In the genomic region with DNA sequence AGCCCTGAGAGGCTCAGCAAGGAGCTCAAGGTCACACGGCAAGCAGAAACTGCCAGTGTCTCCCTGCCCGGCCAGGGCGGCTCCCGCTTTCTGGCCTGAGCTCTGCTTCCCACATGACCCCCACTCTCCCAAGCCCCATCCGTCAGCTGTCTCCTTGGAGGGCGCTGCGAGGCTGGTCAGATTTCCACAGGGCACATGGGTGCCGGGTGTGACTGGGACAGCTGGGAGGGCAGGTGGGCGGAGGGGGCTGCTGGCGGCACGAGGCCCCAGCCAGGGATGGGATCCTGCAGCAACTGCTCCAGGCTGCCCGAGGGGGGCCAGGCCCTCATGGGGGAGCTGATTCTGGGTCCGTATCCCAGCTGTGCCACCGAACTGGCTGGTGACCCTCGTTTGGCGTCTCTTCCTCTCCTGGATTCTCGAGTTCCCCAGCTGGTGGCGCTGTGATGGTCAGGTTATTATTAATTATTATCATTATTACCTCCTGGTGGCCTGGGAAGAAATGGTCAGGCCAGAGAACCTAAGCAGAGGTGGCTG, we compare ENCODE assay signal across 11 cellular contexts. TPM values are rescaled to one million over a fixed set of nuclear protein-coding genes. Genes with fewer than 3 reads are reported as not detected.
DNase-seq lines count a peak whose midpoint lies in the region; ATAC-seq and TF ChIP-seq lines count a peak whose summit lies in the region.
"Had no signal": no experiment of that assay in that cellular context is flagged by ENCODE, and none has a peak within 500 bp of the region (broad histone marks: within the 10 kb centered on the region; RNA-seq: fewer than 3 reads in every experiment).

No MANE protein-coding gene starts in this region.

- no peak overlapping the region for H3K4me2 ChIP-seq in GM23338
- no peak overlapping the region for H3K4me2 ChIP-seq in mesendoderm (ENCODE audit: low read length)

- no peak overlapping the region for H4K8ac ChIP-seq in mesendoderm (ENCODE audit: low read depth, low read length)

- no peak overlapping the region for H3K27ac ChIP-seq in GM23338 (ENCODE audit: low read depth)
- no peak overlapping the region for H3K27ac ChIP-seq in mesendoderm (ENCODE audit: low read depth, low read length)
- no peak overlapping the region for H3K27ac ChIP-seq in colonic mucosa

- no peaks in the 10 kb centered on the region for H3K9me3 Mint-ChIP-seq in GM23338

- no peak overlapping the region for H2AK5ac ChIP-seq in mesendoderm (ENCODE audit: low read length)

- H3K4me3 ChIP-seq in AG04449 (ENCODE audit: low read depth, low read length) (no peak overlapping the region), GM23338 (no peak overlapping the region), WI38 (ENCODE audit: low read depth, low read length) (no peak overlapping the region), mesendoderm (ENCODE audit: low read length) (no peak overlapping the region), colonic mucosa (no peak overlapping the region)

- no peak overlapping the region for H2BK15ac ChIP-seq in mesendoderm (replicated peaks; ENCODE audit: low read depth)

- H3K9me3 ChIP-seq in colonic mucosa: no peaks in the 10 kb centered on the region

- no peaks in the 10 kb centered on the region for H3K36me3 ChIP-seq in GM23338 (ENCODE audit: insufficient read depth)
- H3K36me3 ChIP-seq in mesendoderm (ENCODE audit: control insufficient read depth, insufficient read depth, low read length): no peaks in the 10 kb centered on the region
- no peaks in the 10 kb centered on the region for H3K36me3 ChIP-seq in colonic mucosa

- H3K79me2 ChIP-seq in GM23338 (replicated peaks; ENCODE audit: insufficient read depth) (no peaks in the 10 kb centered on the region), mesendoderm (ENCODE audit: control insufficient read depth, insufficient read depth, low read length) (no peaks in the 10 kb centered on the region)

- no peaks in the 10 kb centered on the region for H3K79me1 ChIP-seq in mesendoderm (ENCODE audit: low read length)

- no peaks in the 10 kb centered on the region for H3K36me3 Mint-ChIP-seq in GM23338 (ENCODE audit: low read depth)

- no peak overlapping the region for H3K27ac Mint-ChIP-seq in GM23338

- H3K4me3 Mint-ChIP-seq in GM23338: no peak overlapping the region

- H3K27me3 ChIP-seq in GM23338 (ENCODE audit: insufficient read depth) (no peaks in the 10 kb centered on the region), mesendoderm (ENCODE audit: insufficient read depth, low read length, poor library complexity) (no peaks in the 10 kb centered on the region), colonic mucosa (no peaks in the 10 kb centered on the region)

- CTCF ChIA-PET in AG04449 (lab: Yijun Ruan, JAX): interaction anchor here (0.6 to 42.1 kb wide), 17 partner anchors 10 to 537 kb away, joined by 3 to 2098 read pairs (median 6); a partner anchor contains a TSS

- H2BK120ac ChIP-seq in mesendoderm (ENCODE audit: low read depth, low read length): no peak overlapping the region

- no peaks in the 10 kb centered on the region for H3K9me2 ChIP-seq in GM23338 (ENCODE audit: insufficient read depth)

- TF ChIP-seq CTCF in AG04449 (IDR thresholded peaks at IDR 0.05; ENCODE audit: insufficient read depth, low read length, missing control alignments): peak; percentile 12
- peak; percentile 64 to 72 for TF ChIP-seq CTCF in GM23338 (conservative IDR thresholded peaks at IDR 0.05; ENCODE audit: low read depth in 2 of 2)
- peak; percentile 5 for TF ChIP-seq CTCF in WI38 (IDR thresholded peaks at IDR 0.05; ENCODE audit: low read depth, low read length)
- no peak for TF ChIP-seq CTCF in colonic mucosa (IDR thresholded peaks at IDR 0.05)

- DNase-seq in AG04449 (ENCODE audit: low read depth, low spot score) (no peak), GM23338 (ENCODE audit: low spot score) (peak; percentile 72), iPS-NIHi11 (ENCODE audit: low spot score) (peak; percentile 58), NCI-H187 treated with DMSO at 0.1 percent for 48 hours (lab: John Stamatoyannopoulos, UW) (no peak), mesendoderm (no peak), NCI-H146 treated with DMSO at 0.1 percent for 48 hours (lab: John Stamatoyannopoulos, UW; ENCODE audit: unreplicated experiment) (no peak), colonic mucosa (no peak)
- DNase-seq: activated CD4-positive, alpha-beta T cell treated with anti-CD3 and anti-CD28 coated beads, Interleukin-2, amount 50 U/mL, for 48 hours had no signal

- H4K5ac ChIP-seq in mesendoderm (ENCODE audit: low read length): no peak overlapping the region

- H3K9ac ChIP-seq in mesendoderm (ENCODE audit: low read length) (no peak overlapping the region), colonic mucosa (ENCODE audit: low read depth in 2 of 2, low read length in 2 of 2) (no peak overlapping the region)

- peak overlapping the region; percentile 48 for H2AFZ ChIP-seq in GM23338

- POLR2A ChIA-PET in AG04449 (lab: Yijun Ruan, JAX): no interaction called here

- no peak overlapping the region for H3K4ac ChIP-seq in mesendoderm (ENCODE audit: low read depth, low read length)

- WGBS in mesendoderm (ENCODE audit: extremely low coverage, insufficient coverage, low lambda C conversion rate): no CpG with 5 or more reads among the region's 18 CpGs

- H3F3A ChIP-seq in GM23338 (replicated peaks; ENCODE audit: low read depth): peaks cover 5% of the 10 kb centered on the region; the same call in 1 of the 2 replicates

- H3K4me1 ChIP-seq in GM23338 (ENCODE audit: insufficient read depth): no peaks in the 10 kb centered on the region
- H3K4me1 ChIP-seq in mesendoderm (ENCODE audit: control insufficient read depth, low read depth, low read length): no peaks in the 10 kb centered on the region
- H3K4me1 ChIP-seq in colonic mucosa: no peaks in the 10 kb centered on the region

- peak; percentile 39 for ATAC-seq in GM23338

- H2BK5ac ChIP-seq in mesendoderm (ENCODE audit: low read length): no peak overlapping the region

- H4K20me1 ChIP-seq in GM23338 (replicated peaks; ENCODE audit: insufficient read depth): no peaks in the 10 kb centered on the region

- H3K27me3 Mint-ChIP-seq in GM23338 (ENCODE audit: insufficient read depth, low read depth, poor library complexity): peaks cover 2% of the 10 kb centered on the region

- peaks cover 13% of the 10 kb centered on the region for H3K4me1 Mint-ChIP-seq in GM23338

- no peak overlapping the region for H3K56ac ChIP-seq in mesendoderm (ENCODE audit: low read length)

- no peak overlapping the region for H3K18ac ChIP-seq in mesendoderm (ENCODE audit: low read length)

- H3K23ac ChIP-seq in mesendoderm (ENCODE audit: low read length): no peak overlapping the region

- intact Hi-C loops in colonic mucosa (cut with DNase I): no loop called here

TF ChIP-seq in GM23338, 12 proteins besides CTCF, POLR2A, EP300 and RAD21 (continues in another document):
- TF ChIP-seq CREB1 (CRISPR knock-in tag; IDR thresholded peaks at IDR 0.05; ENCODE audit: low read depth): no peak
- TF ChIP-seq EZH2 (IDR thresholded peaks at IDR 0.05; ENCODE audit: low read depth, unreplicated experiment): no peak
- TF ChIP-seq JUNB (IDR thresholded peaks at IDR 0.05; ENCODE audit: unreplicated experiment): no peak
- TF ChIP-seq, protein P1, sequence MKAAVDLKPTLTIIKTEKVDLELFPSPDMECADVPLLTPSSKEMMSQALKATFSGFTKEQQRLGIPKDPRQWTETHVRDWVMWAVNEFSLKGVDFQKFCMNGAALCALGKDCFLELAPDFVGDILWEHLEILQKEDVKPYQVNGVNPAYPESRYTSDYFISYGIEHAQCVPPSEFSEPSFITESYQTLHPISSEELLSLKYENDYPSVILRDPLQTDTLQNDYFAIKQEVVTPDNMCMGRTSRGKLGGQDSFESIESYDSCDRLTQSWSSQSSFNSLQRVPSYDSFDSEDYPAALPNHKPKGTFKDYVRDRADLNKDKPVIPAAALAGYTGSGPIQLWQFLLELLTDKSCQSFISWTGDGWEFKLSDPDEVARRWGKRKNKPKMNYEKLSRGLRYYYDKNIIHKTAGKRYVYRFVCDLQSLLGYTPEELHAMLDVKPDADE (IDR thresholded peaks at IDR 0.05): no peak
- TF ChIP-seq, protein P2, sequence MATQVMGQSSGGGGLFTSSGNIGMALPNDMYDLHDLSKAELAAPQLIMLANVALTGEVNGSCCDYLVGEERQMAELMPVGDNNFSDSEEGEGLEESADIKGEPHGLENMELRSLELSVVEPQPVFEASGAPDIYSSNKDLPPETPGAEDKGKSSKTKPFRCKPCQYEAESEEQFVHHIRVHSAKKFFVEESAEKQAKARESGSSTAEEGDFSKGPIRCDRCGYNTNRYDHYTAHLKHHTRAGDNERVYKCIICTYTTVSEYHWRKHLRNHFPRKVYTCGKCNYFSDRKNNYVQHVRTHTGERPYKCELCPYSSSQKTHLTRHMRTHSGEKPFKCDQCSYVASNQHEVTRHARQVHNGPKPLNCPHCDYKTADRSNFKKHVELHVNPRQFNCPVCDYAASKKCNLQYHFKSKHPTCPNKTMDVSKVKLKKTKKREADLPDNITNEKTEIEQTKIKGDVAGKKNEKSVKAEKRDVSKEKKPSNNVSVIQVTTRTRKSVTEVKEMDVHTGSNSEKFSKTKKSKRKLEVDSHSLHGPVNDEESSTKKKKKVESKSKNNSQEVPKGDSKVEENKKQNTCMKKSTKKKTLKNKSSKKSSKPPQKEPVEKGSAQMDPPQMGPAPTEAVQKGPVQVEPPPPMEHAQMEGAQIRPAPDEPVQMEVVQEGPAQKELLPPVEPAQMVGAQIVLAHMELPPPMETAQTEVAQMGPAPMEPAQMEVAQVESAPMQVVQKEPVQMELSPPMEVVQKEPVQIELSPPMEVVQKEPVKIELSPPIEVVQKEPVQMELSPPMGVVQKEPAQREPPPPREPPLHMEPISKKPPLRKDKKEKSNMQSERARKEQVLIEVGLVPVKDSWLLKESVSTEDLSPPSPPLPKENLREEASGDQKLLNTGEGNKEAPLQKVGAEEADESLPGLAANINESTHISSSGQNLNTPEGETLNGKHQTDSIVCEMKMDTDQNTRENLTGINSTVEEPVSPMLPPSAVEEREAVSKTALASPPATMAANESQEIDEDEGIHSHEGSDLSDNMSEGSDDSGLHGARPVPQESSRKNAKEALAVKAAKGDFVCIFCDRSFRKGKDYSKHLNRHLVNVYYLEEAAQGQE (IDR thresholded peaks at IDR 0.05; ENCODE audit: unreplicated experiment): no peak
- TF ChIP-seq NANOG (IDR thresholded peaks at IDR 0.05; ENCODE audit: borderline replicate concordance): no peak

RNA-seq across cellular contexts. Expression of a gene that starts 12.9 kb away (rescaled TPM):
- not detected in 2 replicates for total RNA-seq in GM23338 (2014; rRNA removed; shearing (Covaris generic))
- not detected in 2 replicates for polyA plus RNA-seq in GM23338 (2016; fragmentation: Nextera tagmentation; extraction: Ambion mirVana)
- not detected for polyA plus RNA-seq in mesendoderm (2013, experiment 1 of 2)
- not detected for polyA plus RNA-seq in mesendoderm (2013, experiment 2 of 2)
- total RNA-seq in colonic mucosa: not detected
- total RNA-seq: mucosa of gallbladder, subcutaneous adipose tissue had no signal

RNA-seq across cellular contexts. Expression of a gene that starts 21.4 kb away (rescaled TPM):
- total RNA-seq in GM23338 (2014; rRNA removed; shearing (Covaris generic)): 1,202 and 1,683 TPM in 2 replicates
- polyA plus RNA-seq in GM23338 (2016; fragmentation: Nextera tagmentation; extraction: Ambion mirVana): 4,143 and 4,572 TPM in 2 replicates
- 5,500 TPM for polyA plus RNA-seq in mesendoderm (2013, experiment 1 of 2)
- 5,550 TPM for polyA plus RNA-seq in mesendoderm (2013, experiment 2 of 2)
- 1,000 to 10,000 TPM in 1 of 2 donors, 100 to 1,000 TPM in 1; 890 to 1,374 TPM for total RNA-seq in colonic mucosa

RNA-seq across cellular contexts. Expression of a gene that starts 21.6 kb away (rescaled TPM):
- 35.9 and 41.2 TPM in 2 replicates for total RNA-seq in GM23338 (2014; rRNA removed; shearing (Covaris generic))
- 84.5 and 87.3 TPM in 2 replicates for polyA plus RNA-seq in GM23338 (2016; fragmentation: Nextera tagmentation; extraction: Ambion mirVana)
- 67.4 TPM for polyA plus RNA-seq in mesendoderm (2013, experiment 1 of 2)
- 66.9 TPM for polyA plus RNA-seq in mesendoderm (2013, experiment 2 of 2)
- total RNA-seq in colonic mucosa: 10 to 100 TPM; 50.0 to 61.5 TPM

Comparison
In these comparisons a context has a peak if more than half of its experiments do, and no peak if none do; other contexts are left out.
1. DNase-seq: peak in GM23338 (single experiment) and iPS-NIHi11 (single experiment); none in AG04449 (single experiment), NCI-H187 treated with DMSO at 0.1 percent for 48 hours (single experiment), mesendoderm (single experiment), NCI-H146 treated with DMSO at 0.1 percent for 48 hours (single experiment) and colonic mucosa (single experiment).